ENCODE assay signal across 1 cellular context in genomic region chr5:139637438-139638089, GRCh38.
TF ChIP-seq lines count a peak whose summit lies in the region.

No MANE protein-coding gene starts in this region.

TF ChIP-seq in SK-N-SH treated with all-trans-retinoic acid at 6 μM for 48 hours, 23 proteins besides CTCF, POLR2A, EP300 and RAD21 (continued from another document):
- TF ChIP-seq POU6F1 (CRISPR knock-in tag; IDR thresholded peaks at IDR 0.05; ENCODE audit: borderline replicate concordance, low read depth): 0 out of 2 replicates have a peak, but pooled peaks have one; percentile 68
